In the genomic region with DNA sequence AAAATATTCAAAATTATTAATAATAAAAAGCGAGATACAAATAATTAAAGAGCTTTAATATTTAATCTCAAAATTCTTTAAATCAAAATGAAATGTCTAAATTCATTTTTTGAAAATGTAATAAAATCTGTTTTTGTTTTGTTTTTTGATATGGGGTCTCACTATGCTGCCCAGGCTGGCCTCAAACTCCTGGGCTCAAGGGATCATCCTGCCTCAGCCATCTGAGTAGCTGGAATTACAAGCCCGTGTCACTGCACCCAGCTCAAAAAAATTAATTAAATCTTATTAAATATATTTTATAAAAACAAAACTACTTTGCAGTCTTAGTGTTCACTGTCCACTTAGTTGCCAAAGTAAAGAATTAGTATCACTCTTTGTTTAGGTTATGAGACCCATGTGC, we compare ENCODE assay signal across 40 cellular contexts.
"Had no signal": no experiment of that assay in that cellular context is flagged by ENCODE, and none has a peak within 500 bp of the region (broad histone marks: within the 10 kb centered on the region; RNA-seq: fewer than 3 reads in every experiment).

No MANE protein-coding gene starts in this region.

- H3K9me3 ChIP-seq: adrenal gland, ascending aorta, body of pancreas, breast epithelium had no signal

- DNase-seq: activated effector memory CD4-positive, alpha-beta T cell treated with anti-CD3 and anti-CD28 coated beads, Interleukin-2, amount 50 U/mL, for 16 hours; activated effector memory CD4-positive, alpha-beta T cell treated with Interleukin-2 at 50 U/mL for 16 hours; activated gamma-delta T cell; activated gamma-delta T cell treated with Interleukin-2 at 50 U/mL for 16 hours; activated naive CD4-positive, alpha-beta T cell; activated naive CD4-positive, alpha-beta T cell treated with anti-CD3 and anti-CD28 coated beads for 36 hours; activated naive CD4-positive, alpha-beta T cell treated with anti-CD3 and anti-CD28 coated beads, Interleukin-2, amount 10 ng/mL, durations not matched to agents 7 days and 5 days; activated naive CD4-positive, alpha-beta T cell treated with anti-CD3 and anti-CD28 coated beads, Interleukin-2, amount 50 U/mL, for 16 hours; activated naive CD4-positive, alpha-beta T cell treated with Interleukin-2 at 50 U/mL for 16 hours; activated naive CD8-positive, alpha-beta T cell treated with anti-CD3 and anti-CD28 coated beads for 36 hours; activated naive CD8-positive, alpha-beta T cell treated with anti-CD3 and anti-CD28 coated beads, Interleukin-2, amount 10 ng/mL, durations not matched to agents 7 days and 5 days; activated naive CD8-positive, alpha-beta T cell treated with anti-CD3 and anti-CD28 coated beads, Interleukin-2, amount 50 U/mL, for 24 hours; activated T-cell treated with anti-CD3 and anti-CD28 coated beads, Interleukin-2, amount 50 U/mL, for 1 hour; activated T-cell treated with anti-CD3 and anti-CD28 coated beads, Interleukin-2, amount 50 U/mL, for 24 hours; activated T-cell treated with anti-CD3 and anti-CD28 coated beads, Interleukin-2, amount 50 U/mL, for 4 hours; activated T-cell treated with anti-CD3 and anti-CD28 coated beads, Interleukin-2, amount 50 U/mL, for 48 hours; activated T-cell treated with anti-CD3 and anti-CD28 coated beads, Interleukin-2, amount 50 U/mL, for 72 hours; amniotic stem cell; amygdala; anterior cingulate cortex; aorta; body of pancreas; brain microvascular endothelial cell; caudate nucleus; central memory CD4-positive, alpha-beta T cell; cerebellar nuclear complex had no signal

- H3K36me3 ChIP-seq: breast epithelium had no signal

- H3K9me3 Mint-ChIP-seq: activated naive CD4-positive, alpha-beta T cell treated with anti-CD3 and anti-CD28 coated beads for 36 hours; activated naive CD4-positive, alpha-beta T cell treated with anti-CD3 and anti-CD28 coated beads, Interleukin-2, amount 10 ng/mL, durations not matched to agents 7 days and 5 days; activated naive CD4-positive, alpha-beta T cell treated with anti-CD3 and anti-CD28 coated beads, Interleukin-2, amount 50 U/mL, for 24 hours; activated naive CD4-positive, alpha-beta T cell treated with anti-CD3 and anti-CD28 coated beads, Interleukin-2, amount 50 U/mL, for 72 hours; activated naive CD8-positive, alpha-beta T cell treated with anti-CD3 and anti-CD28 coated beads for 36 hours; activated naive CD8-positive, alpha-beta T cell treated with anti-CD3 and anti-CD28 coated beads, Interleukin-2, amount 10 ng/mL, durations not matched to agents 7 days and 5 days; activated naive CD8-positive, alpha-beta T cell treated with anti-CD3 and anti-CD28 coated beads, Interleukin-2, amount 50 U/mL, for 24 hours; activated T-cell treated with anti-CD3 and anti-CD28 coated beads, Interleukin-2, amount 50 U/mL, for 24 hours; activated T-cell treated with anti-CD3 and anti-CD28 coated beads, Interleukin-2, amount 50 U/mL, for 4 hours; activated T-cell treated with anti-CD3 and anti-CD28 coated beads, Interleukin-2, amount 50 U/mL, for 72 hours; activated T-helper 1 cell treated with anti-CD3 and anti-CD28 coated beads, Interleukin-12 subunit alpha, Interleukin-12 subunit beta, Interleukin-2, Interleukin-4 antibody, amounts not matched to agents 30 ng/mL and 10 ng/mL and 1 ng/mL, durations not matched to agents 14 hours and 24 hours and 36 hours; activated T-helper 17 cell treated with anti-CD3 and anti-CD28 coated beads, Interleukin-2, amount 50 U/mL, for 72 hours; activated T-helper 2 cell treated with anti-CD3 and anti-CD28 coated beads, Interferon-gamma antibody, Interleukin-2, Interleukin-4, amounts not matched to agents 10 μg/mL and 5 μg/mL and 100 μg/mL, durations not matched to agents 14 hours and 24 hours and 36 hours; central memory CD8-positive, alpha-beta T cell had no signal

- H3K27me3 Mint-ChIP-seq: activated naive CD4-positive, alpha-beta T cell treated with anti-CD3 and anti-CD28 coated beads, Interleukin-2, amount 50 U/mL, for 24 hours; activated naive CD8-positive, alpha-beta T cell; activated naive CD8-positive, alpha-beta T cell treated with anti-CD3 and anti-CD28 coated beads for 36 hours; activated naive CD8-positive, alpha-beta T cell treated with anti-CD3 and anti-CD28 coated beads, Interleukin-2, amount 10 ng/mL, durations not matched to agents 7 days and 5 days; activated naive CD8-positive, alpha-beta T cell treated with anti-CD3 and anti-CD28 coated beads, Interleukin-2, amount 50 U/mL, for 24 hours; activated T-cell treated with anti-CD3 and anti-CD28 coated beads, Interleukin-2, amount 50 U/mL, for 24 hours; activated T-helper 17 cell treated with anti-CD3 and anti-CD28 coated beads, Interleukin-2, amount 50 U/mL, for 72 hours had no signal

- H3K4me3 ChIP-seq: adrenal gland, ascending aorta, body of pancreas, breast epithelium, cardiac muscle cell had no signal

- H3K27ac Mint-ChIP-seq: activated naive CD4-positive, alpha-beta T cell treated with anti-CD3 and anti-CD28 coated beads for 36 hours; activated naive CD4-positive, alpha-beta T cell treated with anti-CD3 and anti-CD28 coated beads, Interleukin-2, amount 10 ng/mL, durations not matched to agents 7 days and 5 days; activated naive CD4-positive, alpha-beta T cell treated with anti-CD3 and anti-CD28 coated beads, Interleukin-2, amount 50 U/mL, for 24 hours; activated naive CD4-positive, alpha-beta T cell treated with anti-CD3 and anti-CD28 coated beads, Interleukin-2, amount 50 U/mL, for 72 hours; activated naive CD8-positive, alpha-beta T cell; activated naive CD8-positive, alpha-beta T cell treated with anti-CD3 and anti-CD28 coated beads for 36 hours; activated naive CD8-positive, alpha-beta T cell treated with anti-CD3 and anti-CD28 coated beads, Interleukin-2, amount 10 ng/mL, durations not matched to agents 7 days and 5 days; activated naive CD8-positive, alpha-beta T cell treated with anti-CD3 and anti-CD28 coated beads, Interleukin-2, amount 50 U/mL, for 24 hours; activated T-cell treated with anti-CD3 and anti-CD28 coated beads, Interleukin-2, amount 50 U/mL, for 24 hours; activated T-cell treated with anti-CD3 and anti-CD28 coated beads, Interleukin-2, amount 50 U/mL, for 72 hours; activated T-helper 1 cell treated with anti-CD3 and anti-CD28 coated beads, Interleukin-12 subunit alpha, Interleukin-12 subunit beta, Interleukin-2, Interleukin-4 antibody, amounts not matched to agents 30 ng/mL and 10 ng/mL and 1 ng/mL, durations not matched to agents 14 hours and 24 hours and 36 hours; activated T-helper 17 cell treated with anti-CD3 and anti-CD28 coated beads, Interleukin-2, amount 50 U/mL, for 72 hours; activated T-helper 2 cell treated with anti-CD3 and anti-CD28 coated beads, Interferon-gamma antibody, Interleukin-2, Interleukin-4, amounts not matched to agents 10 μg/mL and 5 μg/mL and 100 μg/mL, durations not matched to agents 14 hours and 24 hours and 36 hours had no signal

- H3K27ac ChIP-seq: adrenal gland, ascending aorta, body of pancreas, brain microvascular endothelial cell, breast epithelium, cardiac muscle cell had no signal

- FAIRE-seq: astrocyte, bronchial epithelial cell had no signal

- H3K27me3 ChIP-seq: adrenal gland, ascending aorta, body of pancreas, brain microvascular endothelial cell, breast epithelium, cardiac muscle cell had no signal

- H3K4me3 Mint-ChIP-seq: activated naive CD4-positive, alpha-beta T cell treated with anti-CD3 and anti-CD28 coated beads for 36 hours; activated naive CD4-positive, alpha-beta T cell treated with anti-CD3 and anti-CD28 coated beads, Interleukin-2, amount 10 ng/mL, durations not matched to agents 7 days and 5 days; activated naive CD4-positive, alpha-beta T cell treated with anti-CD3 and anti-CD28 coated beads, Interleukin-2, amount 50 U/mL, for 24 hours; activated naive CD8-positive, alpha-beta T cell; activated naive CD8-positive, alpha-beta T cell treated with anti-CD3 and anti-CD28 coated beads for 36 hours; activated naive CD8-positive, alpha-beta T cell treated with anti-CD3 and anti-CD28 coated beads, Interleukin-2, amount 10 ng/mL, durations not matched to agents 7 days and 5 days; activated naive CD8-positive, alpha-beta T cell treated with anti-CD3 and anti-CD28 coated beads, Interleukin-2, amount 50 U/mL, for 24 hours; activated T-cell treated with anti-CD3 and anti-CD28 coated beads, Interleukin-2, amount 50 U/mL, for 24 hours; activated T-cell treated with anti-CD3 and anti-CD28 coated beads, Interleukin-2, amount 50 U/mL, for 4 hours; activated T-cell treated with anti-CD3 and anti-CD28 coated beads, Interleukin-2, amount 50 U/mL, for 72 hours; activated T-helper 1 cell treated with anti-CD3 and anti-CD28 coated beads, Interleukin-12 subunit alpha, Interleukin-12 subunit beta, Interleukin-2, Interleukin-4 antibody, amounts not matched to agents 30 ng/mL and 10 ng/mL and 1 ng/mL, durations not matched to agents 14 hours and 24 hours and 36 hours; activated T-helper 17 cell treated with anti-CD3 and anti-CD28 coated beads, Interleukin-2, amount 50 U/mL, for 72 hours; brain; central memory CD8-positive, alpha-beta T cell had no signal

- H3K4me1 ChIP-seq: adrenal gland, ascending aorta, body of pancreas, breast epithelium had no signal

- ATAC-seq: activated naive CD4-positive, alpha-beta T cell treated with anti-CD3 and anti-CD28 coated beads, Interleukin-2, amount 50 U/mL, for 72 hours; activated naive CD8-positive, alpha-beta T cell treated with anti-CD3 and anti-CD28 coated beads, Interleukin-2, amount 50 U/mL, for 24 hours; activated T-cell treated with anti-CD3 and anti-CD28 coated beads, Interleukin-2, amount 50 U/mL, for 4 hours; activated T-cell treated with anti-CD3 and anti-CD28 coated beads, Interleukin-2, amount 50 U/mL, for 72 hours; activated T-helper 17 cell treated with anti-CD3 and anti-CD28 coated beads, Interleukin-2, amount 50 U/mL, for 72 hours; body of pancreas had no signal

- H3K4me1 Mint-ChIP-seq: activated naive CD4-positive, alpha-beta T cell treated with anti-CD3 and anti-CD28 coated beads, Interleukin-2, amount 10 ng/mL, durations not matched to agents 7 days and 5 days; activated naive CD4-positive, alpha-beta T cell treated with anti-CD3 and anti-CD28 coated beads, Interleukin-2, amount 50 U/mL, for 24 hours; activated naive CD8-positive, alpha-beta T cell treated with anti-CD3 and anti-CD28 coated beads for 36 hours; activated naive CD8-positive, alpha-beta T cell treated with anti-CD3 and anti-CD28 coated beads, Interleukin-2, amount 10 ng/mL, durations not matched to agents 7 days and 5 days; activated naive CD8-positive, alpha-beta T cell treated with anti-CD3 and anti-CD28 coated beads, Interleukin-2, amount 50 U/mL, for 24 hours; activated T-helper 17 cell treated with anti-CD3 and anti-CD28 coated beads, Interleukin-2, amount 50 U/mL, for 72 hours; central memory CD8-positive, alpha-beta T cell had no signal
